9 cellular contexts compared by ENCODE assay signal in genomic region chr1:13960376-13960987, GRCh38.
DNase-seq lines count a peak whose midpoint lies in the region; ATAC-seq and TF ChIP-seq lines count a peak whose summit lies in the region.
"Had no signal": no experiment of that assay in that cellular context is flagged by ENCODE, and none has a peak within 500 bp of the region (broad histone marks: within the 10 kb centered on the region; RNA-seq: fewer than 3 reads in every experiment).

No MANE protein-coding gene starts in this region.

- H3K27me3 Mint-ChIP-seq in activated T-helper 17 cell treated with anti-CD3 and anti-CD28 coated beads, Interleukin-2, amount 50 U/mL, for 72 hours: peaks cover 27% of the 10 kb centered on the region

- H3K4me1 ChIP-seq in HEK293 (ENCODE audit: control insufficient read depth, insufficient read depth, low read length) (no peaks in the 10 kb centered on the region; the same call in 1 of the 2 replicates), PC-9 (replicated peaks; ENCODE audit: insufficient read depth) (no peaks in the 10 kb centered on the region), neutrophil (ENCODE audit: control insufficient read depth in 1 of 2, insufficient read depth in 1 of 2, low read depth in 1 of 2, low read length in 1 of 2) (no peaks in the 10 kb centered on the region), testis (no peaks in the 10 kb centered on the region)

- H3K27ac ChIP-seq in HEK293 (ENCODE audit: extremely low read depth, low read depth, low read length) (no peak overlapping the region), PC-9 (no peak overlapping the region), neutrophil (no peak overlapping the region), testis (no peak overlapping the region)

- DNase-seq in COLO829 (ENCODE audit: low spot score) (peak; percentile 67), PC-9 (peak in 1 of 2 experiments; percentile 41), foreskin fibroblast (peak; percentile 37 to 84), testis (peak; percentile 89)

- 9 to 22% methylated on average over 4 to 12 of the region's 12 CpGs for WGBS in testis, 2 donors

- no TSS peak for BruUV-seq in PC-9 (replicated peaks; lab: Mats Ljungman, UMichigan)

- H2AFZ ChIP-seq in PC-9: no peak overlapping the region

- H3K27me3 ChIP-seq in PC-9 (ENCODE audit: insufficient read depth, low read depth) (no peaks in the 10 kb centered on the region), neutrophil (peaks cover 7% of the 10 kb centered on the region), testis (no peaks in the 10 kb centered on the region)

- POLR2A ChIA-PET in HEK293 (lab: Yijun Ruan, JAX) (no interaction called here), PC-9 (lab: Charles Lee; ENCODE audit: unreplicated experiment) (no interaction called here)

- H3K4me1 Mint-ChIP-seq in activated T-helper 17 cell treated with anti-CD3 and anti-CD28 coated beads, Interleukin-2, amount 50 U/mL, for 72 hours: no peaks in the 10 kb centered on the region
- H3K4me1 Mint-ChIP-seq: activated naive CD4-positive, alpha-beta T cell treated with anti-CD3 and anti-CD28 coated beads, Interleukin-2, amount 50 U/mL, for 24 hours had no signal

- H3K36me3 ChIP-seq in HEK293 (ENCODE audit: control insufficient read depth in 2 of 2, insufficient read depth in 1 of 2, low read length in 2 of 2) (no peaks in the 10 kb centered on the region), PC-9 (ENCODE audit: low read depth) (no peaks in the 10 kb centered on the region), neutrophil (no peaks in the 10 kb centered on the region), testis (ENCODE audit: low read depth, missing control alignments) (no peaks in the 10 kb centered on the region)

- no peaks in the 10 kb centered on the region for H3K9me2 ChIP-seq in PC-9 (ENCODE audit: insufficient read depth)

- H3K9me3 Mint-ChIP-seq in activated T-helper 17 cell treated with anti-CD3 and anti-CD28 coated beads, Interleukin-2, amount 50 U/mL, for 72 hours: no peaks in the 10 kb centered on the region
- H3K9me3 Mint-ChIP-seq: activated naive CD4-positive, alpha-beta T cell treated with anti-CD3 and anti-CD28 coated beads, Interleukin-2, amount 50 U/mL, for 24 hours had no signal

- H3K36me3 Mint-ChIP-seq in activated T-helper 17 cell treated with anti-CD3 and anti-CD28 coated beads, Interleukin-2, amount 50 U/mL, for 72 hours (ENCODE audit: low read depth): no peaks in the 10 kb centered on the region
- H3K36me3 Mint-ChIP-seq: activated naive CD4-positive, alpha-beta T cell treated with anti-CD3 and anti-CD28 coated beads, Interleukin-2, amount 50 U/mL, for 24 hours had no signal

- H4K20me1 ChIP-seq in PC-9 (ENCODE audit: insufficient read depth): no peaks in the 10 kb centered on the region

- H3K4me3 ChIP-seq in HEK293 (ENCODE audit: low read depth, low read length) (no peak overlapping the region), PC-9 (no peak overlapping the region), foreskin fibroblast (ENCODE audit: low read depth in 1 of 2, low read length in 2 of 2) (no peak overlapping the region), neutrophil (ENCODE audit: low read depth in 1 of 2, low read length in 1 of 2) (no peak overlapping the region), testis (no peak overlapping the region)

- TF ChIP-seq CTCF in HEK293 (tag by site-specific recombination; IDR thresholded peaks at IDR 0.05): peak; percentile 84
- peak; percentile 86 for TF ChIP-seq CTCF in PC-9 (conservative IDR thresholded peaks at IDR 0.05)
- TF ChIP-seq CTCF in foreskin fibroblast (IDR thresholded peaks at IDR 0.05; ENCODE audit: low read depth, low read length): peak; percentile 95
- TF ChIP-seq CTCF in neutrophil (IDR thresholded peaks at IDR 0.05): peak; percentile 86
- TF ChIP-seq CTCF in testis (IDR thresholded peaks at IDR 0.05): peak; percentile 91 to 98 (median 95)

- H3K9me3 ChIP-seq in HEK293 (ENCODE audit: control insufficient read depth, insufficient read depth, low read depth, low read length) (no peaks in the 10 kb centered on the region), PC-9 (ENCODE audit: insufficient read depth, low read depth) (no peaks in the 10 kb centered on the region), neutrophil (no peaks in the 10 kb centered on the region), testis (no peaks in the 10 kb centered on the region)

- H3K27ac Mint-ChIP-seq in activated T-helper 17 cell treated with anti-CD3 and anti-CD28 coated beads, Interleukin-2, amount 50 U/mL, for 72 hours: no peak overlapping the region
- H3K27ac Mint-ChIP-seq: activated naive CD4-positive, alpha-beta T cell treated with anti-CD3 and anti-CD28 coated beads, Interleukin-2, amount 50 U/mL, for 24 hours had no signal

- no peak overlapping the region for H3K4me2 ChIP-seq in PC-9

- ATAC-seq in activated T-helper 17 cell treated with anti-CD3 and anti-CD28 coated beads, Interleukin-2, amount 50 U/mL, for 72 hours (replicated peaks): peak; percentile 40
- no peak for ATAC-seq in HG02623 (IDR thresholded peaks at IDR 0.05; ENCODE audit: unreplicated experiment)

- intact Hi-C loops in PC-9 (cut with micrococcal nuclease; ENCODE audit: unreplicated experiment): loop anchor here (1.0 to 10.0 kb wide), 3 partner anchors 295 to 1084 kb away; no protein-coding TSS in a partner anchor
- intact Hi-C loops in testis (cut with DNase I; ENCODE audit: low total_unique reads): loop anchor here (5.0 kb wide), 1 partner anchor 298 kb away; no protein-coding TSS in a partner anchor

- H3F3A ChIP-seq in PC-9 (ENCODE audit: insufficient read depth, low read depth): no peaks in the 10 kb centered on the region

- no peak for TF ChIP-seq POLR2A in testis (IDR thresholded peaks at IDR 0.05)

- no peaks in the 10 kb centered on the region for H3K79me2 ChIP-seq in PC-9 (ENCODE audit: low read depth)

- no peak overlapping the region for H3K4me3 Mint-ChIP-seq in activated T-helper 17 cell treated with anti-CD3 and anti-CD28 coated beads, Interleukin-2, amount 50 U/mL, for 72 hours
- H3K4me3 Mint-ChIP-seq: activated naive CD4-positive, alpha-beta T cell treated with anti-CD3 and anti-CD28 coated beads, Interleukin-2, amount 50 U/mL, for 24 hours had no signal

- CTCF ChIA-PET in HEK293 (lab: Yijun Ruan, JAX): interaction anchor here (0.6 to 2.6 kb wide), 6 partner anchors 74 to 1082 kb away, joined by 3 to 14 read pairs (median 4); no protein-coding TSS in a partner anchor
- CTCF ChIA-PET in PC-9 (lab: Charles Lee): no interaction called here

TF ChIP-seq in HEK293, 187 proteins besides CTCF, POLR2A, EP300 and RAD21:
- peak; percentile 77 for TF ChIP-seq ZNF654 (tag by site-specific recombination; IDR thresholded peaks at IDR 0.05; ENCODE audit: low read depth)
- TF ChIP-seq ZNF366 (tag by site-specific recombination; conservative IDR thresholded peaks at IDR 0.05): no peak
- TF ChIP-seq ZNF518A (tag by site-specific recombination; conservative IDR thresholded peaks at IDR 0.05; ENCODE audit: low read depth): no peak
- TF ChIP-seq ZNF664 (tag by site-specific recombination; IDR thresholded peaks at IDR 0.05): 0 out of 2 replicates have a peak, but pooled peaks have one; percentile 28
- no peak for TF ChIP-seq KLF8 (tag by site-specific recombination; IDR thresholded peaks at IDR 0.05)
